ENCODE assay signal across 31 cellular contexts in the genomic region with DNA sequence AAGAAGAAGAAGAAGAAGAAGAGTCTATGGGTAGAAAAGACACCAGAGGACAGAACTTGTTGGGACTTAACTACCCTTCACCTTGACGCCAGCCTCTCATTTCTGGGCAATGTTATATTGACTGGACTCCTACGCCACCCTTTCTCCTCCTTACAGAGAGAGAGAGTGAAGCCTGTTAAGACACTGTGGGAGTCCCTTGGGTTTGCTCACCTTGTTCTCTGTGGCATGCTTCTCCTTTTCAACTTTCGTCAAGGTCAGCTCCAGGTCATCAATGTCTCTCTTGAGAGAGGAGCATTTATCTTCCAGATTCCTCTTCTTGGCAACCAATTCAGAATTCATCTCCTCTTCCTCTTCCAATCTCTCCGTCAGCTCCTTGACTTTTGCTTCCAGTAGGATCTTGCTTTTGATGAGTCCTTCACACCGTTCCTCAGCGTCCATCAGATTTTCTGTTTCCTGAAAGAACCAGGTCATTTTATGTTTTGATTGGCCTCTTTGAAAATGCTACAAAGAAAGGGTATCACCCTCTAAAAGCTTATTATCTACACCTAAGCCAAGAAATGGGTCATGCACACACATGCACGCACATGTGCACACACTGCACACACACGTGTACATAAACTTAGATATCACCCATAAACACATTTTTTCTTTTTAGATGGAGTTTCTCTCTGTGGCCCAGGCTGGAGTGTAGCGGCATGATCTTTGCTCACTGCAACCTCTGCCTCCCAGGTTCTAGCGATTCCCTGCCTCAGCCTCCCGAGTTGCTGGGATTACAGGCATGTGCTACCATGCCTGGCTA. TPM values are rescaled to one million over a fixed set of nuclear protein-coding genes. Genes with fewer than 3 reads are reported as not detected.
"Had no signal": no experiment of that assay in that cellular context is flagged by ENCODE, and none has a peak within 500 bp of the region (broad histone marks: within the 10 kb centered on the region; RNA-seq: fewer than 3 reads in every experiment).

No MANE protein-coding gene starts in this region.

- FAIRE-seq: endometrium, islet of Langerhans, keratinocyte had no signal

- H3K4me3 ChIP-seq: colonic mucosa, esophagus squamous epithelium, gastrocnemius medialis, heart right ventricle, left lung, lower lobe of right lung, mucosa of descending colon had no signal

- H3K27me3 ChIP-seq: colonic mucosa, esophagus squamous epithelium, gastrocnemius medialis had no signal

- H3K9me3 ChIP-seq: colonic mucosa, esophagus squamous epithelium, gastrocnemius medialis, heart right ventricle, left lung, lower lobe of right lung, mucosa of descending colon had no signal

- H3K27ac ChIP-seq: colonic mucosa, epithelial cell of prostate, esophagus squamous epithelium, gastrocnemius medialis, heart right ventricle, left lung, lower lobe of right lung had no signal

- H3K36me3 ChIP-seq: colonic mucosa, esophagus squamous epithelium, gastrocnemius medialis, heart right ventricle, left lung, lower lobe of right lung had no signal

- H3K4me1 ChIP-seq: colonic mucosa, esophagus squamous epithelium, gastrocnemius medialis, heart right ventricle, left lung, lower lobe of right lung had no signal

- ATAC-seq: effector memory CD8-positive, alpha-beta T cell; esophagus mucosa; gastrocnemius medialis; heart right ventricle; left cardiac atrium; left lung; left ventricle myocardium superior; lower lobe of right lung; mucosa of descending colon had no signal

- DNase-seq: colonic mucosa; cortex of kidney; effector CD8-positive, alpha-beta T cell; effector memory CD8-positive, alpha-beta T cell; endodermal cell; esophagus squamous epithelium; foreskin fibroblast; foreskin melanocyte; gastrocnemius medialis; glutamatergic neuron; head of caudate nucleus; heart right ventricle; hippocampal formation; left cardiac atrium; left lung; left ventricle myocardium superior; lower lobe of right lung; mesenchymal stem cell; mucosa of descending colon; naive B cell had no signal

RNA-seq across cellular contexts. Expression of gene MYH13, which starts 48.8 kb away (rescaled TPM):
- total RNA-seq: dermis microvascular lymphatic vessel endothelial cell, endodermal cell, gastrocnemius medialis, glomerular endothelial cell, heart right ventricle, kidney epithelial cell, left cardiac atrium, left lung, left ventricle myocardium superior, lower leg skin, lower lobe of right lung, lung microvascular endothelial cell, mesenteric fat pad had no signal
- polyA plus RNA-seq: heart right ventricle, keratinocyte had no signal
